Comparison of ENCODE assay signal across 8 cellular contexts in the genomic region with DNA sequence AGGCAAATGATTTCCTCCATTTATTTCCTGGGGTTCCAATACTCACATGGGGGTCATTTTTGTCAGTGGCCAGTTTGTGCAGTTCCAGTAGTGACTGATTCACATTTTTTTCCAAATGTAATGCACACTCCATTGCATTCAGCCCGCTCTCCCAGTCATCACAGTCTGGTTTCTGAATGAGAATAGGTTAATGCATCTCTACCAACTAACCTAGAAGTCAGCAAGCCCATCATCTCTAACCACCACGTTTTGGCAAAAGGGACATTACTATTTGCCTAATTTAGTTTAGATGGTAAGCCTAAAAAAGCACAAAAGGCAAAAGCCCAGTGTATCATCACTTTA. TPM values are rescaled to one million over a fixed set of nuclear protein-coding genes. Genes with fewer than 3 reads are reported as not detected.
DNase-seq lines count a peak whose midpoint lies in the region; ATAC-seq and TF ChIP-seq lines count a peak whose summit lies in the region.

No MANE protein-coding gene starts in this region.

- no peaks in the 10 kb centered on the region for H3K27me3 ChIP-seq in tibial nerve

- peak overlapping the region; percentile 85 to 99 (median 87) for H3K4me3 ChIP-seq in tibial nerve

- peak overlapping the region in 4 of 5 experiments; percentile 31 to 100 (median 88) for H3K27ac Mint-ChIP-seq in brain
- peak overlapping the region; percentile 94 for H3K27ac Mint-ChIP-seq in memory B cell

- H3K9me3 Mint-ChIP-seq in brain: peaks cover 0 to 8% (median 0%) of the 10 kb centered on the region in 5 experiments
- no peaks in the 10 kb centered on the region for H3K9me3 Mint-ChIP-seq in memory B cell

- TF ChIP-seq CTCF in brain (conservative IDR thresholded peaks at IDR 0.05) (no peak), tibial nerve (IDR thresholded peaks at IDR 0.05) (no peak)

- H3K4me3 Mint-ChIP-seq in brain: peak overlapping the region; percentile 96 to 100 (median 98)
- H3K4me3 Mint-ChIP-seq in memory B cell: peak overlapping the region; percentile 91

- ATAC-seq in memory B cell (ENCODE audit: low read depth): no peak
- ATAC-seq in HG02623 (IDR thresholded peaks at IDR 0.05; ENCODE audit: unreplicated experiment): no peak

- peak; percentile 12 for DNase-seq in activated T-cell treated with anti-CD3 and anti-CD28 coated beads, Interleukin-2, amount 50 U/mL, for 1 hour
- DNase-seq in activated T-cell treated with anti-CD3 and anti-CD28 coated beads for 4 hours (no peak), memory B cell (ENCODE audit: low spot score in 2 of 2) (no peak), tibial nerve (ENCODE audit: low spot score in 2 of 2) (no peak), NCI-H1048 (lab: John Stamatoyannopoulos, UW) (no peak)
- DNase-seq in stimulated activated CD4-positive, alpha-beta T cell treated with anti-CD3 and anti-CD28 coated beads, Interleukin-4, amount 100 ng/mL, for 1 hour: no peak

- peaks cover 55% of the 10 kb centered on the region for H3K36me3 Mint-ChIP-seq in brain
- peaks cover 14% of the 10 kb centered on the region for H3K36me3 Mint-ChIP-seq in memory B cell

- peak overlapping the region; percentile 99 to 100 (median 100) for H3K27ac ChIP-seq in tibial nerve

- no peaks in the 10 kb centered on the region for H3K9me3 ChIP-seq in tibial nerve

- H3K4me1 ChIP-seq in tibial nerve: peaks cover 0 to 74% (median 69%) of the 10 kb centered on the region in 4 donors

- H3K27me3 Mint-ChIP-seq in brain (peaks cover 7% of the 10 kb centered on the region), memory B cell (no peaks in the 10 kb centered on the region)

- 54 to 56% methylated on average over 2 of the region's 2 CpGs for WGBS in tibial nerve, 2 donors

- peaks cover 4 to 39% (median 12%) of the 10 kb centered on the region in 3 donors for H3K36me3 ChIP-seq in tibial nerve

- H3K4me1 Mint-ChIP-seq in brain: peaks cover 68% of the 10 kb centered on the region
- peaks cover 31% of the 10 kb centered on the region for H3K4me1 Mint-ChIP-seq in memory B cell

- no peak for TF ChIP-seq EP300 in tibial nerve (IDR thresholded peaks at IDR 0.05)

- TF ChIP-seq POLR2A in tibial nerve (IDR thresholded peaks at IDR 0.05): peak in 1 of 2 donors; percentile 6

RNA-seq across cellular contexts. Expression of a gene that starts 2.5 kb away (rescaled TPM):
- polyA plus RNA-seq in brain (ENCODE audit: insufficient read depth, low read depth, low replicate concordance): 7,408 TPM
- total RNA-seq in tibial nerve: 1,000 to 10,000 TPM; 3,872 to 5,003 (median 4,779) TPM

RNA-seq across cellular contexts. Expression of a gene that starts 14.8 kb away (rescaled TPM):
- 12.1 TPM for polyA plus RNA-seq in brain (ENCODE audit: insufficient read depth, low read depth, low replicate concordance)
- total RNA-seq in tibial nerve: 10 to 100 TPM; 33.2 to 53.2 (median 45.7) TPM

RNA-seq across cellular contexts. Expression of a gene that starts 47.5 kb away (rescaled TPM):
- 5.9 TPM for polyA plus RNA-seq in brain (ENCODE audit: insufficient read depth, low read depth, low replicate concordance)
- 100 to 1,000 TPM in 1 of 4 donors, 10 to 100 TPM in 3; 58.8 to 127 (median 71.1) TPM for total RNA-seq in tibial nerve
